Comparison of ENCODE assay signal across 2 cellular contexts in the genomic region with DNA sequence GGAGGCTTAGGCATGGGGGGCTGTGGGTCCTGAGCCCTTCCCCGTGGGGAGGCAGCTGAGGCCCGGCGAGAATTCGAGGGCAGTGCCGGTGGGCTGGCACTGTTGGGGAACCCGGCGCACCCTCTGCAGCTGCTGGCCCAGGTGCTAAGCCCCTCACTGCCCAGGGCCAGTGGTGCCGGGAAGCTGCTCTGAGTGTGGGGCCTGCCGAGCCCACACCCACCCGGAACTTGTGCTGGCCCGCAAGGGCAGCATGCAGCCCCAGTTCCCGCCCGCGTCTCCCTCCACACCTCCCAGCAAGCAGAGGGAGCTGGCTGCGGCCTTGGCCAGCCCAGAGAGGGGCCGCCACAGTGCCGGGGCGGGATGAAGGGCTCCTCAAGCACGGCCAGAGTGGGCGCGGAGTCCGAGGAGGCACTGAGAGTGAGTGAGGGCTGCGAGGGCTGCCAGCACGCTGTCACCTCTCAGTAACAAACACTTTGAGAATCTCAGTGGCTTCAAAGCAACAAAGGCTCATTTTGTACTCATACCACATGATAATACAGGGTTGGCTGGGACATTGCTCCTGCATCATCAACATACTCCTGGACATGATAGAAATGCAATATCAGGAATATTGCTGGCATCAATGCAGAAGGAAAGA.
TF ChIP-seq lines count a peak whose summit lies in the region.

No MANE protein-coding gene starts in this region.

TF ChIP-seq in SK-N-SH, 30 proteins besides CTCF, POLR2A, EP300 and RAD21:
- TF ChIP-seq NFIC (IDR thresholded peaks at IDR 0.05; ENCODE audit: borderline replicate concordance), result no peak
- TF ChIP-seq, protein P1, sequence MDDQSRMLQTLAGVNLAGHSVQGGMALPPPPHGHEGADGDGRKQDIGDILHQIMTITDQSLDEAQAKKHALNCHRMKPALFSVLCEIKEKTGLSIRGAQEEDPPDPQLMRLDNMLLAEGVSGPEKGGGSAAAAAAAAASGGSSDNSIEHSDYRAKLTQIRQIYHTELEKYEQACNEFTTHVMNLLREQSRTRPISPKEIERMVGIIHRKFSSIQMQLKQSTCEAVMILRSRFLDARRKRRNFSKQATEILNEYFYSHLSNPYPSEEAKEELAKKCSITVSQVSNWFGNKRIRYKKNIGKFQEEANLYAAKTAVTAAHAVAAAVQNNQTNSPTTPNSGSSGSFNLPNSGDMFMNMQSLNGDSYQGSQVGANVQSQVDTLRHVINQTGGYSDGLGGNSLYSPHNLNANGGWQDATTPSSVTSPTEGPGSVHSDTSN (IDR thresholded peaks at IDR 0.05), result no peak
- TF ChIP-seq, protein P2, sequence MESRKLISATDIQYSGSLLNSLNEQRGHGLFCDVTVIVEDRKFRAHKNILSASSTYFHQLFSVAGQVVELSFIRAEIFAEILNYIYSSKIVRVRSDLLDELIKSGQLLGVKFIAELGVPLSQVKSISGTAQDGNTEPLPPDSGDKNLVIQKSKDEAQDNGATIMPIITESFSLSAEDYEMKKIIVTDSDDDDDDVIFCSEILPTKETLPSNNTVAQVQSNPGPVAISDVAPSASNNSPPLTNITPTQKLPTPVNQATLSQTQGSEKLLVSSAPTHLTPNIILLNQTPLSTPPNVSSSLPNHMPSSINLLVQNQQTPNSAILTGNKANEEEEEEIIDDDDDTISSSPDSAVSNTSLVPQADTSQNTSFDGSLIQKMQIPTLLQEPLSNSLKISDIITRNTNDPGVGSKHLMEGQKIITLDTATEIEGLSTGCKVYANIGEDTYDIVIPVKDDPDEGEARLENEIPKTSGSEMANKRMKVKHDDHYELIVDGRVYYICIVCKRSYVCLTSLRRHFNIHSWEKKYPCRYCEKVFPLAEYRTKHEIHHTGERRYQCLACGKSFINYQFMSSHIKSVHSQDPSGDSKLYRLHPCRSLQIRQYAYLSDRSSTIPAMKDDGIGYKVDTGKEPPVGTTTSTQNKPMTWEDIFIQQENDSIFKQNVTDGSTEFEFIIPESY (IDR thresholded peaks at IDR 0.05; ENCODE audit: borderline replicate concordance, low read depth), result no peak
- no peak for TF ChIP-seq FOXM1 (IDR thresholded peaks at IDR 0.05; ENCODE audit: low read depth)
- no peak for TF ChIP-seq MEF2A (IDR thresholded peaks at IDR 0.05; ENCODE audit: borderline replicate concordance, low read depth)
- TF ChIP-seq RXRA (IDR thresholded peaks at IDR 0.05; ENCODE audit: borderline replicate concordance, low read depth), result no peak
- no peak for TF ChIP-seq TEAD4 (IDR thresholded peaks at IDR 0.05; ENCODE audit: borderline replicate concordance, insufficient read depth)
- TF ChIP-seq EZH2phosphoT487 (IDR thresholded peaks at IDR 0.05; ENCODE audit: borderline replicate concordance, low read depth), result no peak
- TF ChIP-seq YY1 (IDR thresholded peaks at IDR 0.05; ENCODE audit: low read depth), result no peak
- no peak for TF ChIP-seq POLR2AphosphoS5 (IDR thresholded peaks at IDR 0.05; ENCODE audit: low read depth, low read length)
- TF ChIP-seq NRF1 (IDR thresholded peaks at IDR 0.05; ENCODE audit: low read depth, low read length), result no peak

TF ChIP-seq in HepG2, 621 proteins besides CTCF, POLR2A, EP300 and RAD21:
- no peak for TF ChIP-seq AKAP8 (CRISPR knock-in tag; IDR thresholded peaks at IDR 0.05)
- no peak for TF ChIP-seq ZNF138 (CRISPR knock-in tag; IDR thresholded peaks at IDR 0.05; ENCODE audit: low read depth)
- no peak for TF ChIP-seq PHF5A (CRISPR knock-in tag; IDR thresholded peaks at IDR 0.05; ENCODE audit: low read depth, unreplicated experiment)
- TF ChIP-seq, protein P3, sequence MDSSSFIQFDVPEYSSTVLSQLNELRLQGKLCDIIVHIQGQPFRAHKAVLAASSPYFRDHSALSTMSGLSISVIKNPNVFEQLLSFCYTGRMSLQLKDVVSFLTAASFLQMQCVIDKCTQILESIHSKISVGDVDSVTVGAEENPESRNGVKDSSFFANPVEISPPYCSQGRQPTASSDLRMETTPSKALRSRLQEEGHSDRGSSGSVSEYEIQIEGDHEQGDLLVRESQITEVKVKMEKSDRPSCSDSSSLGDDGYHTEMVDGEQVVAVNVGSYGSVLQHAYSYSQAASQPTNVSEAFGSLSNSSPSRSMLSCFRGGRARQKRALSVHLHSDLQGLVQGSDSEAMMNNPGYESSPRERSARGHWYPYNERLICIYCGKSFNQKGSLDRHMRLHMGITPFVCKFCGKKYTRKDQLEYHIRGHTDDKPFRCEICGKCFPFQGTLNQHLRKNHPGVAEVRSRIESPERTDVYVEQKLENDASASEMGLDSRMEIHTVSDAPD (CRISPR knock-in tag; IDR thresholded peaks at IDR 0.05), result no peak
- TF ChIP-seq ZNF234 (CRISPR knock-in tag; conservative IDR thresholded peaks at IDR 0.05), result no peak
- no peak for TF ChIP-seq KLF11 (CRISPR knock-in tag; IDR thresholded peaks at IDR 0.05)
TF ChIP-seq in HepG2: peak in this region for 0.
